ENCODE assay signal across 1 cellular context in genomic region chr22:21921184-21921721, GRCh38.
TF ChIP-seq lines count a peak whose summit lies in the region.

No MANE protein-coding gene starts in this region.

TF ChIP-seq in K562, 482 proteins besides CTCF, POLR2A, EP300 and RAD21 (continues in another document):
- TF ChIP-seq MYC (IDR thresholded peaks at IDR 0.05; ENCODE audit: low read depth, low read length), result no peak
- no peak for TF ChIP-seq MYC (CRISPR knock-in tag; IDR thresholded peaks at IDR 0.05; ENCODE audit: borderline replicate concordance, low read depth)
- TF ChIP-seq ZNF511 (CRISPR knock-in tag; IDR thresholded peaks at IDR 0.05), result peak; percentile 62
- no peak for TF ChIP-seq JUNB (CRISPR knock-in tag; conservative IDR thresholded peaks at IDR 0.05)
- TF ChIP-seq ZNF263 (CRISPR knock-in tag; IDR thresholded peaks at IDR 0.05; ENCODE audit: borderline replicate concordance), result 0 out of 2 replicates have a peak, but pooled peaks have one; percentile 16
- peak in 1 of 2 experiments; percentile 16; a peak in 1 of 4 replicates for TF ChIP-seq TBL1XR1 (IDR thresholded peaks at IDR 0.05; ENCODE audit: low read length in 2 of 2)
- no peak for TF ChIP-seq ZBTB43 (CRISPR knock-in tag; IDR thresholded peaks at IDR 0.05)
- peak; percentile 40 for TF ChIP-seq POLR2B (IDR thresholded peaks at IDR 0.05; ENCODE audit: low read depth, partially characterized antibody)
- peak; percentile 55 for TF ChIP-seq SMARCB1 (IDR thresholded peaks at IDR 0.05; ENCODE audit: insufficient read length, low read depth)
- 0 out of 2 replicates have a peak, but pooled peaks have one; percentile 62 for TF ChIP-seq CHCHD3 (CRISPR knock-in tag; IDR thresholded peaks at IDR 0.05)
- TF ChIP-seq POLR2AphosphoS2 (IDR thresholded peaks at IDR 0.05; ENCODE audit: low read length), result no peak
- TF ChIP-seq ZNF76 (CRISPR knock-in tag; IDR thresholded peaks at IDR 0.05; ENCODE audit: borderline replicate concordance), result no peak
- 0 out of 2 replicates have a peak, but pooled peaks have one; percentile 25 for TF ChIP-seq HDAC6 (IDR thresholded peaks at IDR 0.05; ENCODE audit: low read depth, low read length)
- peak; percentile 53; the same call in 1 of the 2 replicates for TF ChIP-seq MAX (CRISPR knock-in tag; IDR thresholded peaks at IDR 0.05)
- TF ChIP-seq CBX8 (IDR thresholded peaks at IDR 0.05; ENCODE audit: borderline replicate concordance, extremely low read depth, low read depth, low read length, poor library complexity, severe bottlenecking), result no peak
- TF ChIP-seq HMGN3 (IDR thresholded peaks at IDR 0.05; ENCODE audit: borderline replicate concordance, extremely low read depth, insufficient read length, low read depth, low read length), result peak; percentile 21
- 0 out of 2 replicates have a peak, but pooled peaks have one; percentile 11 for TF ChIP-seq THAP12 (CRISPR knock-in tag; IDR thresholded peaks at IDR 0.05)
- TF ChIP-seq TCFL5 (CRISPR knock-in tag; conservative IDR thresholded peaks at IDR 0.05), result no peak
- TF ChIP-seq POLR2G (IDR thresholded peaks at IDR 0.05; ENCODE audit: low read depth, low read length), result peak; percentile 65
- 0 out of 2 replicates have a peak, but pooled peaks have one; percentile 2 for TF ChIP-seq STAT6 (CRISPR knock-in tag; IDR thresholded peaks at IDR 0.05)
- no peak for TF ChIP-seq PBX2 (CRISPR knock-in tag; IDR thresholded peaks at IDR 0.05; ENCODE audit: low read depth)
- TF ChIP-seq PBX2 (tag; conservative IDR thresholded peaks at IDR 0.05; ENCODE audit: low read depth), result no peak
- TF ChIP-seq ZC3H4 (CRISPR knock-in tag; IDR thresholded peaks at IDR 0.05; ENCODE audit: borderline replicate concordance), result 0 out of 2 replicates have a peak, but pooled peaks have one; percentile 29
- TF ChIP-seq HDAC8 (tag; IDR thresholded peaks at IDR 0.05), result no peak
- TF ChIP-seq MTF1 (CRISPR knock-in tag; IDR thresholded peaks at IDR 0.05; ENCODE audit: borderline replicate concordance), result no peak
- TF ChIP-seq ZNF644 (tag; IDR thresholded peaks at IDR 0.05; ENCODE audit: low read depth), result no peak
- TF ChIP-seq CSDE1 (IDR thresholded peaks at IDR 0.05), result no peak
- 0 out of 4 replicates have a peak, but pooled peaks of 1 of the 2 experiments have one; percentile 29 for TF ChIP-seq MAZ (CRISPR knock-in tag; conservative IDR thresholded peaks at IDR 0.05 in 1 of 2, IDR thresholded peaks at IDR 0.05 in 1 of 2)
- peak; percentile 77; the same call in 1 of the 2 replicates for TF ChIP-seq PHB (CRISPR knock-in tag; IDR thresholded peaks at IDR 0.05)
- no peak for TF ChIP-seq BMI1 (IDR thresholded peaks at IDR 0.05; ENCODE audit: low read length)
- 0 out of 2 replicates have a peak, but pooled peaks have one; percentile 61 for TF ChIP-seq IRF2 (CRISPR knock-in tag; IDR thresholded peaks at IDR 0.05)
- no peak for TF ChIP-seq ZNF699 (CRISPR knock-in tag; IDR thresholded peaks at IDR 0.05; ENCODE audit: insufficient replicate concordance)
- TF ChIP-seq SUPT5H (IDR thresholded peaks at IDR 0.05), result peak; percentile 54; the same call in 1 of the 2 replicates
- TF ChIP-seq ADNP (tag; IDR thresholded peaks at IDR 0.05), result no peak
- 0 out of 2 replicates have a peak, but pooled peaks have one; percentile 46 for TF ChIP-seq ETS1 (conservative IDR thresholded peaks at IDR 0.05; ENCODE audit: control insufficient read depth, low read depth, low read length)
- peak; percentile 87; the same call in 1 of the 2 replicates for TF ChIP-seq RERE (CRISPR knock-in tag; IDR thresholded peaks at IDR 0.05; ENCODE audit: borderline replicate concordance)
- TF ChIP-seq ARID3A (IDR thresholded peaks at IDR 0.05; ENCODE audit: borderline replicate concordance, low read depth, low read length), result no peak
- TF ChIP-seq SRSF7 (optimal IDR thresholded peaks at IDR 0.05; ENCODE audit: low read depth, low read length), result no peak
- TF ChIP-seq SMAD4 (CRISPR knock-in tag; conservative IDR thresholded peaks at IDR 0.05), result no peak
- TF ChIP-seq TAF15 (IDR thresholded peaks at IDR 0.05; ENCODE audit: low read depth, low read length), result peak; percentile 58; the same call in 1 of the 2 replicates
- TF ChIP-seq MYNN (IDR thresholded peaks at IDR 0.05), result peak; percentile 60; the same call in 1 of the 2 replicates
- no peak for TF ChIP-seq MYNN (CRISPR knock-in tag; IDR thresholded peaks at IDR 0.05)
